ENCODE assay signal across 8 cellular contexts in the genomic region with DNA sequence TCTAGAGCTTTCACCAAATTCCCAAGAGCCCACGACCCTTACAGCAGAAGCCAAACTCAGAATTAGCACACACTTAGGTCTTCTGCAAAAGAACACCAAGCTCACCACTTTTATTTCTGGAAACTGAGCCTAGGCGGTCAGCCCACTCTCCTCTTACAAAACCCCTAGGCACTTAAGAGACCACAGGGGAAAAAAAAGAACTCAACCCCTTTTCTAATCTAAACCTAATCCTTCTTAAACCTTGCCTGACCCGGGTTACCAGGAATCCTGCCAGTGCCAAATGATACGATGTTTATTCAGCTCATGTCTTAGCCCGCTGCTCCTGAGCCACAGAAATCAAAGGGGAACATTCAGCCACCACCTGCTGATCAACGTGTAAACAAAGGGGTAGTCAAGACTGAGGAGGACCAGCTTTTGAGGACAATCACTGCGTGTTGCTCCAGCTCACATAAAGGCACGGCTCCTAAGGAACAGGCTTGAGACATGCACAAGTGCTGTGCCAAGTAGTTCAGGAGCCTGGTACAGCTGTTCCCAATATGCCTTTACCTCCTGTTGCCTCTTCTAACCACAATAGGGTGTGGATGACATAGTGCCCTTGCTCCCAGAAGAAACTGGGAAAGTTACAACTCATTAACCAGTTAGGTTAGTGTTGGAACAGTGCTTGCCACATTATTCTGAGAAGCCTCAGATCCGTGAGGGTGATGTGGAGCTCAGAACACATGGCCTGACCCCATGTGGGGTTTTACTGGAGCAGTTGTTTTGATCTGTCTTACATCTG. TPM values are rescaled to one million over a fixed set of nuclear protein-coding genes. Genes with fewer than 3 reads are reported as not detected.
A peak's percentile ranks its signal among the peaks of the same experiment; 100 is the strongest.
DNase-seq lines count a peak whose midpoint lies in the region; ATAC-seq and TF ChIP-seq lines count a peak whose summit lies in the region.

No MANE protein-coding gene starts in this region.

- H3K9ac ChIP-seq in HUES48 (ENCODE audit: low read depth, low read length), result no peak overlapping the region

- H3K27me3 ChIP-seq in ACC112 (ENCODE audit: insufficient read depth, low read length) (no peaks in the 10 kb centered on the region), HUES48 (ENCODE audit: control insufficient read depth, insufficient read depth, low read length) (no peaks in the 10 kb centered on the region), tibial artery (no peaks in the 10 kb centered on the region)

- H3K79me2 ChIP-seq in ACC112 (ENCODE audit: control insufficient read depth, insufficient read depth, low read length, unreplicated experiment), result no peaks in the 10 kb centered on the region

- no peak for TF ChIP-seq CTCF in tibial artery (IDR thresholded peaks at IDR 0.05)

- no peaks in the 10 kb centered on the region for H3K36me3 Mint-ChIP-seq in activated CD4-positive, alpha-beta T cell treated with anti-CD3 and anti-CD28 coated beads, Interleukin-2, amount 10 ng/mL, durations not matched to agents 24 days and 14 days (ENCODE audit: low read depth)

- intact Hi-C loops in tibial artery (cut with DNase I; ENCODE audit: low total_unique reads), result no loop called here
- intact Hi-C loops in activated CD4-positive, alpha-beta T cell treated with anti-CD3 and anti-CD28 coated beads, Interleukin-2, amount 10 ng/mL, durations not matched to agents 24 days and 14 days (cut with micrococcal nuclease), result no loop called here

- H2AFZ ChIP-seq in ACC112 (ENCODE audit: low read length, unreplicated experiment), result peak overlapping the region; percentile 25

- H3K4me3 ChIP-seq in ACC112 (ENCODE audit: low read depth, low read length) (no peak overlapping the region), HUES48 (ENCODE audit: low read depth, low read length) (no peak overlapping the region), tibial artery (peak overlapping the region; percentile 26 to 32)

- H3K36me3 ChIP-seq in ACC112 (ENCODE audit: insufficient read depth, low read length) (no peaks in the 10 kb centered on the region), HUES48 (ENCODE audit: control insufficient read depth, insufficient read depth, low read length) (no peaks in the 10 kb centered on the region), tibial artery (no peaks in the 10 kb centered on the region)

- H3K9me3 Mint-ChIP-seq in activated CD4-positive, alpha-beta T cell treated with anti-CD3 and anti-CD28 coated beads, Interleukin-2, amount 10 ng/mL, durations not matched to agents 24 days and 14 days, result no peaks in the 10 kb centered on the region

- no peak overlapping the region for H3K27ac ChIP-seq in ACC112 (ENCODE audit: low read depth, low read length)
- peak overlapping the region; percentile 3 for H3K27ac ChIP-seq in HUES48 (ENCODE audit: low read depth, low read length)
- H3K27ac ChIP-seq in tibial artery, result peak overlapping the region; percentile 71 to 73

- ATAC-seq in HG03520 (IDR thresholded peaks at IDR 0.05; ENCODE audit: unreplicated experiment), result no peak

- peaks cover 4% of the 10 kb centered on the region for H3K27me3 Mint-ChIP-seq in activated CD4-positive, alpha-beta T cell treated with anti-CD3 and anti-CD28 coated beads, Interleukin-2, amount 10 ng/mL, durations not matched to agents 24 days and 14 days

- H3K4me3 Mint-ChIP-seq in activated CD4-positive, alpha-beta T cell treated with anti-CD3 and anti-CD28 coated beads, Interleukin-2, amount 10 ng/mL, durations not matched to agents 24 days and 14 days, result no peak overlapping the region

- no peaks in the 10 kb centered on the region for H3K4me1 Mint-ChIP-seq in activated CD4-positive, alpha-beta T cell treated with anti-CD3 and anti-CD28 coated beads, Interleukin-2, amount 10 ng/mL, durations not matched to agents 24 days and 14 days

- no peaks in the 10 kb centered on the region for H3K9me3 ChIP-seq in HUES48 (ENCODE audit: control insufficient read depth, insufficient read depth, low read length)
- no peaks in the 10 kb centered on the region for H3K9me3 ChIP-seq in tibial artery

- DNase-seq in astrocyte of the hippocampus (ENCODE audit: low read depth, low spot score) (peak; percentile 89), kidney glomerular epithelial cell (lab: John Stamatoyannopoulos, UW) (peak; percentile 84), tibial artery (peak; percentile 55 to 71), RPMI8226 (no peak)
- no peak for DNase-seq in activated CD4-positive, alpha-beta T cell treated with anti-CD3 and anti-CD28 coated beads, Interleukin-2, amount 10 ng/mL, durations not matched to agents 24 days and 14 days

- peaks cover 14% of the 10 kb centered on the region for H3K4me1 ChIP-seq in ACC112 (ENCODE audit: control insufficient read depth, insufficient read depth, low read length, unreplicated experiment)
- H3K4me1 ChIP-seq in HUES48 (ENCODE audit: control insufficient read depth, insufficient read depth, low read length), result peaks cover 24% of the 10 kb centered on the region
- H3K4me1 ChIP-seq in tibial artery, result peaks cover 0 to 27% (median 22%) of the 10 kb centered on the region in 4 donors

- no peak overlapping the region for H3K27ac Mint-ChIP-seq in activated CD4-positive, alpha-beta T cell treated with anti-CD3 and anti-CD28 coated beads, Interleukin-2, amount 10 ng/mL, durations not matched to agents 24 days and 14 days

RNA-seq across cellular contexts. Expression of a gene that starts 49.3 kb away (rescaled TPM):
- total RNA-seq in activated CD4-positive, alpha-beta T cell treated with anti-CD3 and anti-CD28 coated beads, Interleukin-2, amount 10 ng/mL, durations not matched to agents 24 days and 14 days, result 115 and 121 TPM in 2 replicates

Comparison
In these comparisons a context has a peak if more than half of its experiments do, and no peak if none do; other contexts are left out.
1. H3K4me3 ChIP-seq: peak in tibial artery (2 of 2); none in ACC112 (single experiment) and HUES48 (single experiment).
2. DNase-seq: peak in astrocyte of the hippocampus (single experiment), kidney glomerular epithelial cell (single experiment) and tibial artery (2 of 2); none in activated CD4-positive, alpha-beta T cell treated with anti-CD3 and anti-CD28 coated beads, Interleukin-2, amount 10 ng/mL, durations not matched to agents 24 days and 14 days (single experiment) and RPMI8226 (single experiment).